In the genomic region with DNA sequence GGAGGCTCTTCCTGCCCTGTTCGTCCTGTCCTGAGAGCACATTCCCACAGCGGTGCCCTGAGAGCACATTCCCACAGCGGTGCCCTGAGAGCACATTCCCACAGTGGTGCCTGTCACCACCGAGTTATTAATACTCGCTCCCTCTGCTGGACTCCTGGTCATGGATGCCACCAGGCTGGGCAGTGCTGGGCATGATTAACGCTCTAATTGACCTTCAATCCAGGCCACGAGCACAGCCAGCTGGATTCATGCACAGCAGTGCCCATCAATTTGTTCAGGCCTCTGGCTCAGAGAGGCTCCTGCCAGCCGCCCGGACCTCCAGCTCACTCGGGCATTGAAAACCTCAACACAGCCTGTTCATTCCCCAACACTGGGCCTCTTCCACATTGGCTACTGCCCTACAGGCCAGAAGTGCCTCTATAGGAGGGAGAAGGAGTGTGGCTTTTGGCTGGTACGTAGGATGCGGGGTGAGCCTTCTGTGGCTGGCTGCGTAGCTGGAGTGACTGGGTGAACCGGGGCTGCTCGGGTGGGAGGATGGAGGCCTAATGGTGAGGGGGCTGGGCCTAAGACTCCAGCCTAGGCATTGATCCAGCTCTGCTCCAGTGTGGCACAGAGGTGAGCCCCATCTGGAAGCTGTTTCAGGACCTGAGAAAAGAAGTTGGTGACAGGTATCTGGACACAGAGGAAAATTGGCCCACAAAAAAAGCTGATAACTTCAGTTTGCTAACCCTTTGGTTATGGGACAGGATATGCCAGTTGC, we compare ENCODE assay signal across 18 cellular contexts. TPM values are rescaled to one million over a fixed set of nuclear protein-coding genes. Genes with fewer than 3 reads are reported as not detected.
"Had no signal": no experiment of that assay in that cellular context is flagged by ENCODE, and none has a peak within 500 bp of the region (broad histone marks: within the 10 kb centered on the region; RNA-seq: fewer than 3 reads in every experiment).

No MANE protein-coding gene starts in this region.

- DNase-seq: activated CD4-positive, alpha-beta T cell treated with anti-CD3 and anti-CD28 coated beads for 1 hour; activated CD4-positive, alpha-beta T cell treated with anti-CD3 and anti-CD28 coated beads, Interleukin-2, amount 50 U/mL, for 48 hours; activated T-cell treated with anti-CD3 and anti-CD28 coated beads, Interleukin-2, amount 50 U/mL, for 72 hours; effector memory CD4-positive, alpha-beta T cell; hippocampal formation; kidney glomerular epithelial cell; stimulated activated CD4-positive, alpha-beta T cell treated with anti-CD3 and anti-CD28 coated beads, Interleukin-2, amount 100 ng/mL, for 24 hours; stimulated activated naive CD4-positive, alpha-beta T cell; T-helper 9 cell had no signal

- H3K27ac ChIP-seq: ascending aorta, cardiac muscle cell, epithelial cell of prostate, gastroesophageal sphincter, SJSA1 had no signal

- H3K9me3 ChIP-seq: ascending aorta, gastroesophageal sphincter, mucosa of descending colon, SJSA1 had no signal

- H3K4me1 ChIP-seq: ascending aorta, gastroesophageal sphincter had no signal

- H3K27me3 ChIP-seq: ascending aorta, cardiac muscle cell, SJSA1 had no signal

- ATAC-seq: activated T-cell treated with anti-CD3 and anti-CD28 coated beads, Interleukin-2, amount 50 U/mL, for 72 hours; gastroesophageal sphincter; natural killer cell treated with Interleukin-12 subunit alpha and Interleukin-12 subunit beta and Interleukin-15 and Interleukin-18, amount 100 ng/mL, for 72 hours had no signal

- H3K4me3 ChIP-seq: ascending aorta, cardiac muscle cell, coronary artery, gastroesophageal sphincter, lung, mucosa of descending colon, SJSA1 had no signal

- H3K36me3 ChIP-seq: ascending aorta, cardiac muscle cell had no signal

RNA-seq across cellular contexts. Expression of gene IP6K3, which starts 9.3 kb away (rescaled TPM):
- total RNA-seq: activated T-cell treated with anti-CD3 and anti-CD28 coated beads, Interleukin-2, amount 50 U/mL, for 72 hours; ascending aorta; natural killer cell treated with Interleukin-12 subunit alpha and Interleukin-12 subunit beta and Interleukin-15 and Interleukin-18, amount 100 ng/mL, for 72 hours had no signal
